8 cellular contexts compared by ENCODE assay signal in the genomic region with DNA sequence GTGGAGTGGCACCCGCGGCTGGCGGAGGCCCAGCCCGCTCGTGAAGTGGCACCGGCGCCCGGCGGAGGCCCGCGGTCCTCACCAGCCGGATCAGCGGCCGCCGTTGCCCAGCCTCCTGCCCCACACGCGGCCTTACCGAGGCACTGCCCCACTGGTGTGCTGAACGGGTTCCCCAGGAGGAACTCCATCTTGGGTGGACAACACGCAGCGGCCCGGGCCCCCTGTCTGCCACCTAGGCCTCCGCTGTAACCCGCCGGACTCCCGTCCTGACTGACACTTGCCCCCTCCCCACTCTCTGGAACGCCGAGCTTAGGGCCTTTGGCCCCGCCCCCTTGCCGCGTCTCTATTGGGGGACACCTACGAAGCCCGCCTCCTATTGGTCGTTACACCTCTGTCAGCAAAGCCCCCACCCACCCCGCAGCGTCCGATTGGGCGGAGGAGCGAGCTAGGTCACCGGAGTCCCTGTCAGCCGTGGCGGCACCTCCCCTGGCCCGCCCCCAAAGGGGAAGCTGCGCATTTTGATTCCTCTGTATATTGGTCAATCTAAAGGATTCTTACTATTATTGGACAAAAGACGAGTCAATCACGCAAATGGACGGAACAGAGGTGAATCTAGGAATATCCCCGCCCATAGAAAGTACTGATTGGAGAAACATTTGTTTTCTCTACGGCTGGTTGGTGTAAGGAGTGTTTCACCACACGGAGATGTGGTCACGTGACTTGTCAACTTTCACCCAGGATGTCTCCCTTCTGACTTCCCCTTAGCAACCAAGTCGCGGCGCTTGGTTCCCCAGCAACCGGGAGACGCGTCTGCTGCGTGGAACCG. TPM values are rescaled to one million over a fixed set of nuclear protein-coding genes. Genes with fewer than 3 reads are reported as not detected.
DNase-seq lines count a peak whose midpoint lies in the region; ATAC-seq lines count a peak whose summit lies in the region.

A gene with protein sequence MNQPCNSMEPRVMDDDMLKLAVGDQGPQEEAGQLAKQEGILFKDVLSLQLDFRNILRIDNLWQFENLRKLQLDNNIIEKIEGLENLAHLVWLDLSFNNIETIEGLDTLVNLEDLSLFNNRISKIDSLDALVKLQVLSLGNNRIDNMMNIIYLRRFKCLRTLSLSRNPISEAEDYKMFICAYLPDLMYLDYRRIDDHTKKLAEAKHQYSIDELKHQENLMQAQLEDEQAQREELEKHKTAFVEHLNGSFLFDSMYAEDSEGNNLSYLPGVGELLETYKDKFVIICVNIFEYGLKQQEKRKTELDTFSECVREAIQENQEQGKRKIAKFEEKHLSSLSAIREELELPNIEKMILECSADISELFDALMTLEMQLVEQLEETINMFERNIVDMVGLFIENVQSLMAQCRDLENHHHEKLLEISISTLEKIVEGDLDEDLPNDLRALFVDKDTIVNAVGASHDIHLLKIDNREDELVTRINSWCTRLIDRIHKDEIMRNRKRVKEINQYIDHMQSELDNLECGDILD (plus strand): TSS at position 737 of the 826 bp plus-strand sequence. CDS start 4,737 bp downstream, outside the sequence.
A gene (minus strand): TSS at position 275 of the 826 bp plus-strand sequence. CDS start 87 bp downstream, at position 188.

- H3K9me3 ChIP-seq in effector memory CD4-positive, alpha-beta T cell (ENCODE audit: control insufficient read depth, low read length) = no peaks in the 10 kb centered on the region

- peak within 1 kb of the TSS; percentile 84 for H3K27ac ChIP-seq in effector memory CD4-positive, alpha-beta T cell (ENCODE audit: insufficient read depth, low read length, poor library complexity, severe bottlenecking)

- peak; percentile 99 for DNase-seq in COLO829 (ENCODE audit: low spot score)
- DNase-seq in HT-29 (ENCODE audit: low spot score) = peak; percentile 98
- DNase-seq in NK-92 treated with Interleukin-12 subunit alpha and Interleukin-12 subunit beta, amount 100 ng/mL, for 24 hours (lab: John Stamatoyannopoulos, UW) = peak; percentile 96
- peak; percentile 100 for DNase-seq in activated CD8-positive, alpha-beta memory T cell treated with anti-CD3 and anti-CD28 coated beads for 4 hours (ENCODE audit: low read depth in 2 of 2)
- peak; percentile 100 for DNase-seq in effector memory CD4-positive, alpha-beta T cell
- DNase-seq in lung microvascular endothelial cell (ENCODE audit: low read depth in 2 of 2) = peak; percentile 100
- DNase-seq in stimulated activated CD4-positive, alpha-beta T cell treated with anti-CD3 and anti-CD28 coated beads, TNF-alpha, amount 100 ng/mL, for 4 hours (ENCODE audit: low read depth in 3 of 3) = peak; percentile 98 to 100 (median 100)

- H3K36me3 ChIP-seq in effector memory CD4-positive, alpha-beta T cell (ENCODE audit: control insufficient read depth, insufficient read depth, low read length) = no peaks in the 10 kb centered on the region

- no peaks in the 10 kb centered on the region for H3K27me3 ChIP-seq in effector memory CD4-positive, alpha-beta T cell (replicated peaks; ENCODE audit: control insufficient read depth, insufficient read depth, low read length, poor library complexity, severe bottlenecking)

- H3K4me3 ChIP-seq in effector memory CD4-positive, alpha-beta T cell (ENCODE audit: insufficient read depth, low read depth, low read length, poor library complexity, severe bottlenecking) = peak within 1 kb of the TSS; percentile 77

- ATAC-seq in GM21360 (IDR thresholded peaks at IDR 0.05; ENCODE audit: unreplicated experiment) = peak; percentile 88

- peaks cover 17% of the 10 kb centered on the region for H3K4me1 ChIP-seq in effector memory CD4-positive, alpha-beta T cell (ENCODE audit: control insufficient read depth, insufficient read depth, low read length, poor library complexity, severe bottlenecking)

RNA-seq across cellular contexts. Expression of the first gene that starts in this region (rescaled TPM):
- 0.03 and 0.78 TPM in 2 replicates for total RNA-seq in HT-29 (2014; rRNA removed; shearing (Covaris generic))
- total RNA-seq in lung microvascular endothelial cell = 1.1 and 2.0 TPM in 2 replicates

RNA-seq across cellular contexts. Expression of the second gene that starts in this region (rescaled TPM):
- 5.9 and 8.8 TPM in 2 replicates for total RNA-seq in HT-29 (2014; rRNA removed; shearing (Covaris generic))
- 12.6 and 18.5 TPM in 2 replicates for total RNA-seq in lung microvascular endothelial cell

Comparison
In these comparisons a context has a peak if more than half of its experiments do, and no peak if none do; other contexts are left out.
1. Peak in every context shown above with its lines: DNase-seq, ATAC-seq, H3K4me3 ChIP-seq and H3K27ac ChIP-seq.